Comparison of ENCODE assay signal across 20 cellular contexts in genomic region chr4:46839128-46839527, GRCh38.
DNase-seq lines count a peak whose midpoint lies in the region; ATAC-seq and TF ChIP-seq lines count a peak whose summit lies in the region.
"Had no signal": no experiment of that assay in that cellular context is flagged by ENCODE, and none has a peak within 500 bp of the region (broad histone marks: within the 10 kb centered on the region; RNA-seq: fewer than 3 reads in every experiment).

No MANE protein-coding gene starts in this region.

- peaks cover 36% of the 10 kb centered on the region for H3K4me1 Mint-ChIP-seq in neural crest cell
- H3K4me1 Mint-ChIP-seq in activated CD8-positive, alpha-beta memory T cell treated with anti-CD3 and anti-CD28 coated beads, Interleukin-2, amount 10 ng/mL, durations not matched to agents 7 days and 5 days, result peaks cover 3% of the 10 kb centered on the region
- H3K4me1 Mint-ChIP-seq in CD4-positive, alpha-beta T cell (ENCODE audit: low read depth), result no peaks in the 10 kb centered on the region
- no peaks in the 10 kb centered on the region for H3K4me1 Mint-ChIP-seq in type B pancreatic cell (ENCODE audit: unreplicated experiment)

- H3K36me3 Mint-ChIP-seq in neural crest cell (ENCODE audit: low read depth), result no peaks in the 10 kb centered on the region
- no peaks in the 10 kb centered on the region for H3K36me3 Mint-ChIP-seq in activated CD8-positive, alpha-beta memory T cell treated with anti-CD3 and anti-CD28 coated beads, Interleukin-2, amount 10 ng/mL, durations not matched to agents 7 days and 5 days
- H3K36me3 Mint-ChIP-seq in CD4-positive, alpha-beta T cell (ENCODE audit: low read depth), result no peaks in the 10 kb centered on the region
- no peaks in the 10 kb centered on the region for H3K36me3 Mint-ChIP-seq in type B pancreatic cell

- CTCF ChIA-PET in activated CD8-positive, alpha-beta memory T cell treated with anti-CD3 and anti-CD28 coated beads, Interleukin-2, amount 10 ng/mL, durations not matched to agents 7 days and 5 days (lab: Charles Lee), result no interaction called here
- CTCF ChIA-PET in CD4-positive, alpha-beta T cell (lab: Charles Lee), result no interaction called here

- H3K9me3 Mint-ChIP-seq in neural crest cell (no peaks in the 10 kb centered on the region), type B pancreatic cell (no peaks in the 10 kb centered on the region)
- H3K9me3 Mint-ChIP-seq in activated CD8-positive, alpha-beta memory T cell treated with anti-CD3 and anti-CD28 coated beads, Interleukin-2, amount 10 ng/mL, durations not matched to agents 7 days and 5 days (ENCODE audit: low read depth), result no peaks in the 10 kb centered on the region
- no peaks in the 10 kb centered on the region for H3K9me3 Mint-ChIP-seq in CD4-positive, alpha-beta T cell

- no peaks in the 10 kb centered on the region for H3K27me3 ChIP-seq in dorsolateral prefrontal cortex
- no peaks in the 10 kb centered on the region for H3K27me3 ChIP-seq in CD4-positive, alpha-beta T cell (ENCODE audit: control insufficient read depth, insufficient read depth, low read length)
- H3K27me3 ChIP-seq: brain microvascular endothelial cell, gastrocnemius medialis had no signal

- TF ChIP-seq CTCF in GM12865 (IDR thresholded peaks at IDR 0.05; ENCODE audit: insufficient read depth, low read depth, low read length, missing control alignments) (no peak), dorsolateral prefrontal cortex (IDR thresholded peaks at IDR 0.05 in 54 of 56, conservative IDR thresholded peaks at IDR 0.05 in 2 of 56; ENCODE audit: low read depth in 1 of 56, partially characterized antibody in 56 of 56) (peak in 1 of 56 donors; percentile 0), neural crest cell (conservative IDR thresholded peaks at IDR 0.05) (no peak), type B pancreatic cell (conservative IDR thresholded peaks at IDR 0.05) (no peak)
- TF ChIP-seq CTCF in CD4-positive, alpha-beta T cell (IDR thresholded peaks at IDR 0.05), result no peak

- no peak overlapping the region for H3K4me3 Mint-ChIP-seq in neural crest cell
- H3K4me3 Mint-ChIP-seq in activated CD8-positive, alpha-beta memory T cell treated with anti-CD3 and anti-CD28 coated beads, Interleukin-2, amount 10 ng/mL, durations not matched to agents 7 days and 5 days, result no peak overlapping the region
- no peak overlapping the region for H3K4me3 Mint-ChIP-seq in CD4-positive, alpha-beta T cell
- no peak overlapping the region for H3K4me3 Mint-ChIP-seq in type B pancreatic cell

- H3K9me3 ChIP-seq in CD4-positive, alpha-beta T cell (ENCODE audit: control insufficient read depth, low read length), result no peaks in the 10 kb centered on the region
- H3K9me3 ChIP-seq: gastrocnemius medialis, thoracic aorta had no signal

- DNase-seq in GM12865 (ENCODE audit: low read depth), result peak; percentile 55
- no peak for DNase-seq in dorsolateral prefrontal cortex
- no peak for DNase-seq in neural crest cell (ENCODE audit: low read depth, low spot score)
- no peak for DNase-seq in activated CD8-positive, alpha-beta memory T cell treated with anti-CD3 and anti-CD28 coated beads, Interleukin-2, amount 10 ng/mL, durations not matched to agents 7 days and 5 days
- no peak for DNase-seq in CD4-positive, alpha-beta T cell
- no peak for DNase-seq in activated CD4-positive, alpha-beta T cell treated with anti-CD3 and anti-CD28 coated beads for 48 hours
- DNase-seq in type B pancreatic cell (ENCODE audit: extremely low spot score, unreplicated experiment), result no peak
- DNase-seq: activated CD4-positive, CD25-positive, alpha-beta regulatory T cell treated with anti-CD3 and anti-CD28 coated beads, Interleukin-2, amount 50 U/mL, for 72 hours; activated CD8-positive, alpha-beta memory T cell treated with anti-CD3 and anti-CD28 coated beads, Interleukin-2, amount 50 U/mL, for 48 hours; activated naive CD4-positive, alpha-beta T cell treated with anti-CD3 and anti-CD28 coated beads, Interleukin-2, amount 50 U/mL, for 16 hours; brain microvascular endothelial cell; EL; gastrocnemius medialis; kidney; NCI-H1694; NCI-H82; SHP77 treated with DMSO at 0.1 percent for 48 hours had no signal

- H3K27ac Mint-ChIP-seq in neural crest cell (ENCODE audit: unreplicated experiment) (peak overlapping the region; percentile 2), type B pancreatic cell (no peak overlapping the region)
- H3K27ac Mint-ChIP-seq in activated CD8-positive, alpha-beta memory T cell treated with anti-CD3 and anti-CD28 coated beads, Interleukin-2, amount 10 ng/mL, durations not matched to agents 7 days and 5 days, result no peak overlapping the region
- H3K27ac Mint-ChIP-seq in CD4-positive, alpha-beta T cell, result no peak overlapping the region
- H3K27ac Mint-ChIP-seq: progenitor cell of endocrine pancreas had no signal

- peak; percentile 69 for ATAC-seq in HG03354 (IDR thresholded peaks at IDR 0.05; ENCODE audit: poor library complexity, severe bottlenecking, unreplicated experiment)
- no peak for ATAC-seq in activated CD8-positive, alpha-beta memory T cell treated with anti-CD3 and anti-CD28 coated beads, Interleukin-2, amount 10 ng/mL, durations not matched to agents 7 days and 5 days
- no peak for ATAC-seq in CD4-positive, alpha-beta T cell (ENCODE audit: poor library complexity)
- ATAC-seq: gastrocnemius medialis had no signal

- H3K27me3 Mint-ChIP-seq in neural crest cell (ENCODE audit: low read depth) (no peaks in the 10 kb centered on the region), type B pancreatic cell (no peaks in the 10 kb centered on the region)
- H3K27me3 Mint-ChIP-seq in activated CD8-positive, alpha-beta memory T cell treated with anti-CD3 and anti-CD28 coated beads, Interleukin-2, amount 10 ng/mL, durations not matched to agents 7 days and 5 days, result no peaks in the 10 kb centered on the region
- H3K27me3 Mint-ChIP-seq in CD4-positive, alpha-beta T cell, result no peaks in the 10 kb centered on the region
- H3K27me3 Mint-ChIP-seq: progenitor cell of endocrine pancreas had no signal

- H3K27ac ChIP-seq in dorsolateral prefrontal cortex, result peak overlapping the region in 57 of 59 donors; percentile 4 to 89 (median 76)
- no peak overlapping the region for H3K27ac ChIP-seq in CD4-positive, alpha-beta T cell (ENCODE audit: low read depth, low read length)
- H3K27ac ChIP-seq: brain microvascular endothelial cell, gastrocnemius medialis, thoracic aorta had no signal

- POLR2A ChIA-PET in CD4-positive, alpha-beta T cell (lab: Charles Lee), result no interaction called here

- H3K4me3 ChIP-seq in GM12865 (ENCODE audit: low read depth, low read length), result no peak overlapping the region
- H3K4me3 ChIP-seq in dorsolateral prefrontal cortex, result peak overlapping the region in 1 of 59 donors; percentile 3
- H3K4me3 ChIP-seq: gastrocnemius medialis, thoracic aorta had no signal

- intact Hi-C loops in dorsolateral prefrontal cortex (cut with DNase I), result no loop called here
- intact Hi-C loops in CD4-positive, alpha-beta T cell (cut with DNase I, micrococcal nuclease), result no loop called here
